ENCODE assay signal across 11 cellular contexts in the genomic region with DNA sequence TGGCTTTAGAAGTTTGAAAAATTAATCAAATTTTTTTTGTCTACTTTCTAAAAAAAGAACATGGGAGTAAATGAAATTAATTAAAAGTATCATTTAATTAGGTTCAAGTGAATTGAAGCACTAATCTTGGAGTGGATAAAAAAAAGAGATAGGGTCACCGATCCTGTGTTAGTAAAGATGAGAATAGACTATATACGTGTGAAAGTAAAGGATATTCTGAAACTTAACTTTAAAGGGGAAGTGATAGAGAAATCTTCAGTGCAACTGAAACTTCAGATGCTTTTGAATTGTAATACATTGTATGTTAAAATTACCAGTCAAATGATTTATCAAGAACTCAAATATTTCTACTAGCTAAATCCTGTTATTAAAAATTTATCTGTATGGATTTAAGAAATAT. TPM values are rescaled to one million over a fixed set of nuclear protein-coding genes. Genes with fewer than 3 reads are reported as not detected.
DNase-seq lines count a peak whose midpoint lies in the region; ATAC-seq and TF ChIP-seq lines count a peak whose summit lies in the region.
"Had no signal": no experiment of that assay in that cellular context is flagged by ENCODE, and none has a peak within 500 bp of the region (broad histone marks: within the 10 kb centered on the region; RNA-seq: fewer than 3 reads in every experiment).

No MANE protein-coding gene starts in this region.

- CTCF ChIA-PET in RWPE1 (lab: Yijun Ruan, JAX) = interaction anchor here (0.8 kb wide), 1 partner anchor 412 kb away, joined by 7 read pairs; no protein-coding TSS in a partner anchor

- H3K27me3 Mint-ChIP-seq in progenitor cell of endocrine pancreas = no peaks in the 10 kb centered on the region
- H3K27me3 Mint-ChIP-seq in activated CD4-positive, alpha-beta T cell treated with anti-CD3 and anti-CD28 coated beads, Interleukin-2, amount 10 ng/mL, durations not matched to agents 24 days and 14 days = no peaks in the 10 kb centered on the region
- H3K27me3 Mint-ChIP-seq: CD8-positive, alpha-beta memory T cell had no signal

- H3K27ac ChIP-seq in VCaP (peak overlapping the region; percentile 97), RWPE1 (no peak overlapping the region)

- peaks cover 36% of the 10 kb centered on the region for H3K36me3 Mint-ChIP-seq in progenitor cell of endocrine pancreas (ENCODE audit: insufficient read depth)
- peaks cover 40% of the 10 kb centered on the region for H3K36me3 Mint-ChIP-seq in activated CD4-positive, alpha-beta T cell treated with anti-CD3 and anti-CD28 coated beads, Interleukin-2, amount 10 ng/mL, durations not matched to agents 24 days and 14 days (ENCODE audit: low read depth)

- H3K27ac Mint-ChIP-seq in progenitor cell of endocrine pancreas = no peak overlapping the region
- H3K27ac Mint-ChIP-seq in activated CD4-positive, alpha-beta T cell treated with anti-CD3 and anti-CD28 coated beads, Interleukin-2, amount 10 ng/mL, durations not matched to agents 24 days and 14 days = no peak overlapping the region

- no peak for TF ChIP-seq CTCF in VCaP (conservative IDR thresholded peaks at IDR 0.05)
- TF ChIP-seq CTCF in progenitor cell of endocrine pancreas (IDR thresholded peaks at IDR 0.05; ENCODE audit: unreplicated experiment) = no peak
- TF ChIP-seq CTCF in RWPE1 (conservative IDR thresholded peaks at IDR 0.05; ENCODE audit: low read depth) = no peak

- H3K9me3 Mint-ChIP-seq in progenitor cell of endocrine pancreas (ENCODE audit: low read depth) = peaks cover 7% of the 10 kb centered on the region
- H3K9me3 Mint-ChIP-seq in activated CD4-positive, alpha-beta T cell treated with anti-CD3 and anti-CD28 coated beads, Interleukin-2, amount 10 ng/mL, durations not matched to agents 24 days and 14 days = peaks cover 5% of the 10 kb centered on the region

- ATAC-seq in GM18861 (IDR thresholded peaks at IDR 0.05; ENCODE audit: unreplicated experiment) (peak; percentile 49), GM21423 (IDR thresholded peaks at IDR 0.05; ENCODE audit: unreplicated experiment) (peak; percentile 42), HG03066 (IDR thresholded peaks at IDR 0.05; ENCODE audit: low read depth, unreplicated experiment) (peak; percentile 40)

- intact Hi-C loops in activated CD4-positive, alpha-beta T cell treated with anti-CD3 and anti-CD28 coated beads, Interleukin-2, amount 10 ng/mL, durations not matched to agents 24 days and 14 days (cut with micrococcal nuclease) = loop anchor here (10.0 kb wide), 3 partner anchors 186 to 1674 kb away; a partner anchor contains a TSS

- no peak for DNase-seq in progenitor cell of endocrine pancreas (ENCODE audit: low spot score, unreplicated experiment)
- DNase-seq in activated CD4-positive, alpha-beta T cell treated with anti-CD3 and anti-CD28 coated beads, Interleukin-2, amount 10 ng/mL, durations not matched to agents 24 days and 14 days = no peak
- no peak for DNase-seq in T1000 (lab: John Stamatoyannopoulos, UW)
- DNase-seq in RWPE1 (ENCODE audit: low spot score) = no peak
- DNase-seq: CD8-positive, alpha-beta memory T cell; head of caudate nucleus; stimulated activated CD4-positive, alpha-beta T cell treated with anti-CD3 and anti-CD28 coated beads, Interleukin-1b, Interleukin-23, amount 100 ng/mL, for 48 hours had no signal

- no peak overlapping the region for H3K4me3 Mint-ChIP-seq in progenitor cell of endocrine pancreas (ENCODE audit: low read depth)
- H3K4me3 Mint-ChIP-seq in activated CD4-positive, alpha-beta T cell treated with anti-CD3 and anti-CD28 coated beads, Interleukin-2, amount 10 ng/mL, durations not matched to agents 24 days and 14 days = no peak overlapping the region

- peaks cover 16% of the 10 kb centered on the region for H3K4me1 Mint-ChIP-seq in progenitor cell of endocrine pancreas (ENCODE audit: low read depth)
- peaks cover 21% of the 10 kb centered on the region for H3K4me1 Mint-ChIP-seq in activated CD4-positive, alpha-beta T cell treated with anti-CD3 and anti-CD28 coated beads, Interleukin-2, amount 10 ng/mL, durations not matched to agents 24 days and 14 days

- POLR2A ChIA-PET in RWPE1 (lab: Yijun Ruan, JAX; ENCODE audit: low non-redundant PET) = no interaction called here

RNA-seq across cellular contexts. Expression of a gene that starts 4.8 kb away (rescaled TPM):
- 41.7 and 43.6 TPM in 2 replicates for total RNA-seq in progenitor cell of endocrine pancreas
- 23.6 and 27.2 TPM in 2 replicates for total RNA-seq in activated CD4-positive, alpha-beta T cell treated with anti-CD3 and anti-CD28 coated beads, Interleukin-2, amount 10 ng/mL, durations not matched to agents 24 days and 14 days

RNA-seq across cellular contexts. Expression of a gene that starts 5.4 kb away (rescaled TPM):
- total RNA-seq in progenitor cell of endocrine pancreas = 9.8 and 11.1 TPM in 2 replicates
- 14.4 and 14.6 TPM in 2 replicates for total RNA-seq in activated CD4-positive, alpha-beta T cell treated with anti-CD3 and anti-CD28 coated beads, Interleukin-2, amount 10 ng/mL, durations not matched to agents 24 days and 14 days
